Comparison of ENCODE assay signal across 25 cellular contexts in the genomic region with DNA sequence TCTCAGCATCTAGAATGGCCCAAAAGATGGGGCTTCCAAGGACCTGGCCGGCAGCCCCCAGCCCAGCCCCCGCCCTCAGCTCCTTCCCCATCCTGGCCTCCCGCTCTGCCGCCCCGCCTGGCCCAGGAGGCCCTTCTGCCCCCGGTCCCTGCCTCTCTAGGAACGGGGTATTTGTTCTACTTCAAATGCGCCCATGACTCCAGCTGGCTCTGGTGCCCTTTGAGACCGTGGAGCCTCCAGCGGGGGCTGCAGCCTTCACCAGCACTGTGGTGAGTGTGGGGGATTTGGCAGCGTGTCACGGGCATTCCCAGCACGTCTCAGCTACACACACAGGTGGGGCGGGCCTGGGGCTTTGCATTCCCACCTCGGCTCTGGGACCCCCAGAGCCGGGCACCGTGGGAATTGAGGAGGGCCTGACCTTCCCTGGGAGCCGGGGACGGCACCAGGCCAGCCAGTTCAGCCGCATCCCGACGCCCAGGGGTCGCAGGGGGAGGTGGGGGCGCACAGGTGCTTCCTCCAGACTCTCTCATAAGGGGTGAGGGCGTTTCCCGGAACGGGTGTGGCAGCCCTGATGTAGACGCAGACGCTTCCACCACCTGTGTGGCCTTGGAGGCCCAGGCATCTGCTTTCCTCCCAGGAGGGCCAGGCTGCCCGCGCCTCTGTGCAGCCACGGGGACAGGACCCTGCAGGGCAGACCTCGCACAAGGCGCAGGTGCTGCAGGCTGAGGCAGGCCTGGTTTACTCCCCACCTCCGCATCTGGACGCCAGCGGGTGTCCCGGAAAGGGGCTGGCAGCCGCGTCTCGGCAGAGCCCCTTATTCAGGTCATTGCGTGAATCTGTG. TPM values are rescaled to one million over a fixed set of nuclear protein-coding genes. Genes with fewer than 3 reads are reported as not detected.
DNase-seq lines count a peak whose midpoint lies in the region; ATAC-seq, FAIRE-seq and TF ChIP-seq lines count a peak whose summit lies in the region.
"Had no signal": no experiment of that assay in that cellular context is flagged by ENCODE, and none has a peak within 500 bp of the region (broad histone marks: within the 10 kb centered on the region; RNA-seq: fewer than 3 reads in every experiment).

No MANE protein-coding gene starts in this region.

- BruUV-seq in HepG2 (replicated peaks; lab: Mats Ljungman, UMichigan) = no TSS peak

- in situ Hi-C loops in HepG2 (cut with HindIII; ENCODE audit: extremely low pct_ligation_motif_present, low pct_unique_long_range_greater_than_20kb) = no loop called here

- H3K79me2 ChIP-seq in HepG2 (ENCODE audit: insufficient read depth, low read length) (no peaks in the 10 kb centered on the region), smooth muscle cell (ENCODE audit: low read depth) (no peaks in the 10 kb centered on the region)

- CTCF ChIA-PET in HepG2 (lab: Yijun Ruan, JAX; ENCODE audit: low intra/inter-chr PET ratio, low total read pairs) = no interaction called here

- no peak for TF ChIP-seq EP300 in HepG2 (IDR thresholded peaks at IDR 0.05; ENCODE audit: low read depth in 2 of 2, low read length in 2 of 2)
- TF ChIP-seq EP300 in HepG2 (CRISPR knock-in tag; IDR thresholded peaks at IDR 0.05; ENCODE audit: borderline replicate concordance) = no peak

- TF ChIP-seq CTCF in HepG2 (CRISPR knock-in tag; IDR thresholded peaks at IDR 0.05) (no peak), tibial artery (IDR thresholded peaks at IDR 0.05) (no peak), testis (IDR thresholded peaks at IDR 0.05) (no peak), smooth muscle cell (IDR thresholded peaks at IDR 0.05; ENCODE audit: borderline replicate concordance, insufficient read depth, poor library complexity, severe bottlenecking) (no peak)

- peaks cover 6% of the 10 kb centered on the region; the same call in 1 of the 2 replicates for H3K4me1 ChIP-seq in HepG2 (ENCODE audit: insufficient read depth, low read length)
- no peaks in the 10 kb centered on the region for H3K4me1 ChIP-seq in tibial artery
- H3K4me1 ChIP-seq in testis = no peaks in the 10 kb centered on the region
- H3K4me1 ChIP-seq in smooth muscle cell (ENCODE audit: low read depth) = no peaks in the 10 kb centered on the region
- H3K4me1 ChIP-seq: psoas muscle had no signal

- H4K20me1 ChIP-seq in HepG2 (ENCODE audit: insufficient read depth, low read length) (no peaks in the 10 kb centered on the region), smooth muscle cell (ENCODE audit: low read depth) (no peaks in the 10 kb centered on the region)

- peaks cover 9% of the 10 kb centered on the region for H3K9me3 Mint-ChIP-seq in activated naive CD8-positive, alpha-beta T cell treated with anti-CD3 and anti-CD28 coated beads, Interleukin-2, amount 10 ng/mL, durations not matched to agents 7 days and 5 days
- peaks cover 13% of the 10 kb centered on the region for H3K9me3 Mint-ChIP-seq in activated naive CD8-positive, alpha-beta T cell treated with anti-CD3 and anti-CD28 coated beads for 36 hours

- peaks cover 0 to 20% of the 10 kb centered on the region in 2 experiments; a peak in 3 of 5 replicates for H3K27me3 ChIP-seq in HepG2 (ENCODE audit: control insufficient read depth in 1 of 2, insufficient read depth in 2 of 2, low read length in 2 of 2)
- peaks cover 0 to 31% of the 10 kb centered on the region in 2 donors for H3K27me3 ChIP-seq in tibial artery
- H3K27me3 ChIP-seq in testis = no peaks in the 10 kb centered on the region
- H3K27me3 ChIP-seq in smooth muscle cell (ENCODE audit: low read depth) = no peaks in the 10 kb centered on the region

- H3K9ac ChIP-seq in HepG2 (ENCODE audit: insufficient read depth, low read depth, low read length) (no peak overlapping the region), smooth muscle cell (ENCODE audit: low read depth) (no peak overlapping the region)
- H3K9ac ChIP-seq: GM23248 had no signal

- H3K36me3 ChIP-seq in HepG2 (replicated peaks in 1 of 2; ENCODE audit: control insufficient read depth in 1 of 2, insufficient read depth in 2 of 2, low read length in 2 of 2) (no peaks in the 10 kb centered on the region), tibial artery (no peaks in the 10 kb centered on the region), testis (ENCODE audit: low read depth, missing control alignments) (no peaks in the 10 kb centered on the region), smooth muscle cell (ENCODE audit: low read depth) (no peaks in the 10 kb centered on the region)

- H3K4me1 Mint-ChIP-seq in activated naive CD8-positive, alpha-beta T cell treated with anti-CD3 and anti-CD28 coated beads, Interleukin-2, amount 10 ng/mL, durations not matched to agents 7 days and 5 days = no peaks in the 10 kb centered on the region
- H3K4me1 Mint-ChIP-seq in activated naive CD8-positive, alpha-beta T cell treated with anti-CD3 and anti-CD28 coated beads for 36 hours = peaks cover 7% of the 10 kb centered on the region
- H3K4me1 Mint-ChIP-seq: memory B cell had no signal

- no peaks in the 10 kb centered on the region for H3K36me3 Mint-ChIP-seq in activated naive CD8-positive, alpha-beta T cell treated with anti-CD3 and anti-CD28 coated beads, Interleukin-2, amount 10 ng/mL, durations not matched to agents 7 days and 5 days
- no peaks in the 10 kb centered on the region for H3K36me3 Mint-ChIP-seq in activated naive CD8-positive, alpha-beta T cell treated with anti-CD3 and anti-CD28 coated beads for 36 hours
- H3K36me3 Mint-ChIP-seq: CD8-positive, alpha-beta T cell had no signal

- TF ChIP-seq RAD21 in HepG2 (CRISPR knock-in tag; IDR thresholded peaks at IDR 0.05) = no peak

- FAIRE-seq in HepG2 (lab: Jason Lieb, UNC) = no peak
- FAIRE-seq: GM18507 had no signal

- ATAC-seq in activated naive CD8-positive, alpha-beta T cell treated with anti-CD3 and anti-CD28 coated beads, Interleukin-2, amount 10 ng/mL, durations not matched to agents 7 days and 5 days (ENCODE audit: low read depth) = no peak
- peak; percentile 6; the same call in 1 of the 3 replicates for ATAC-seq in HepG2
- ATAC-seq: CD8-positive, alpha-beta T cell; effector memory CD8-positive, alpha-beta T cell had no signal

- no peak overlapping the region for H3K27ac Mint-ChIP-seq in activated naive CD8-positive, alpha-beta T cell treated with anti-CD3 and anti-CD28 coated beads, Interleukin-2, amount 10 ng/mL, durations not matched to agents 7 days and 5 days
- no peak overlapping the region for H3K27ac Mint-ChIP-seq in activated naive CD8-positive, alpha-beta T cell treated with anti-CD3 and anti-CD28 coated beads for 36 hours
- H3K27ac Mint-ChIP-seq: activated T-helper 2 cell treated with anti-CD3 and anti-CD28 coated beads, Interferon-gamma antibody, Interleukin-2, Interleukin-4, amounts not matched to agents 10 μg/mL and 5 μg/mL and 100 μg/mL, durations not matched to agents 14 hours and 24 hours and 36 hours; CD8-positive, alpha-beta T cell; memory B cell; nephron progenitor cell had no signal

- H2AFZ ChIP-seq in HepG2 (ENCODE audit: low read length) = no peak overlapping the region
- H2AFZ ChIP-seq in smooth muscle cell (ENCODE audit: low read depth) = no peak overlapping the region
- H2AFZ ChIP-seq: GM23248 had no signal

- H3K9me3 ChIP-seq in HepG2 (ENCODE audit: low read length) = no peaks in the 10 kb centered on the region
- H3K9me3 ChIP-seq in tibial artery = peaks cover 0 to 18% (median 7%) of the 10 kb centered on the region in 3 donors
- H3K9me3 ChIP-seq in testis = no peaks in the 10 kb centered on the region
- no peaks in the 10 kb centered on the region for H3K9me3 ChIP-seq in smooth muscle cell (replicated peaks; ENCODE audit: low read depth)

- H3F3A ChIP-seq in smooth muscle cell (ENCODE audit: low read depth) = no peaks in the 10 kb centered on the region

- intact Hi-C loops in HepG2 (cut with micrococcal nuclease; ENCODE audit: unreplicated experiment) (no loop called here), tibial artery (cut with DNase I; ENCODE audit: low total_unique reads) (no loop called here), testis (cut with DNase I; ENCODE audit: low total_unique reads) (no loop called here)

- H3K4me3 ChIP-seq in HepG2 (replicated peaks in 1 of 3; ENCODE audit: insufficient read depth in 1 of 3, low read depth in 2 of 3, low read length in 3 of 3) = no peak overlapping the region
- no peak overlapping the region for H3K4me3 ChIP-seq in tibial artery
- H3K4me3 ChIP-seq in testis = no peak overlapping the region
- no peak overlapping the region for H3K4me3 ChIP-seq in smooth muscle cell
- H3K4me3 ChIP-seq: GM23248, psoas muscle had no signal

- peaks cover 6% of the 10 kb centered on the region for H3K27me3 Mint-ChIP-seq in activated naive CD8-positive, alpha-beta T cell treated with anti-CD3 and anti-CD28 coated beads, Interleukin-2, amount 10 ng/mL, durations not matched to agents 7 days and 5 days
- no peaks in the 10 kb centered on the region for H3K27me3 Mint-ChIP-seq in activated naive CD8-positive, alpha-beta T cell treated with anti-CD3 and anti-CD28 coated beads for 36 hours
- H3K27me3 Mint-ChIP-seq: central memory CD8-positive, alpha-beta T cell; memory B cell had no signal

- no peak overlapping the region for H3K4me3 Mint-ChIP-seq in activated naive CD8-positive, alpha-beta T cell treated with anti-CD3 and anti-CD28 coated beads, Interleukin-2, amount 10 ng/mL, durations not matched to agents 7 days and 5 days
- H3K4me3 Mint-ChIP-seq in activated naive CD8-positive, alpha-beta T cell treated with anti-CD3 and anti-CD28 coated beads for 36 hours = no peak overlapping the region
- H3K4me3 Mint-ChIP-seq: CD8-positive, alpha-beta T cell; central memory CD8-positive, alpha-beta T cell; effector memory CD8-positive, alpha-beta T cell; memory B cell had no signal

- TF ChIP-seq POLR2A in HepG2 (IDR thresholded peaks at IDR 0.05; ENCODE audit: insufficient read depth in 1 of 2, low read depth in 2 of 2, low read length in 2 of 2) = no peak
- no peak for TF ChIP-seq POLR2A in testis (IDR thresholded peaks at IDR 0.05)

- H3K4me2 ChIP-seq in HepG2 (ENCODE audit: low read depth, low read length) (no peak overlapping the region), smooth muscle cell (no peak overlapping the region)

- POLR2A ChIA-PET in activated naive CD8-positive, alpha-beta T cell treated with anti-CD3 and anti-CD28 coated beads, Interleukin-2, amount 10 ng/mL, durations not matched to agents 7 days and 5 days (lab: Charles Lee) = no interaction called here
- POLR2A ChIA-PET in HepG2 (lab: Yijun Ruan, JAX) = no interaction called here

- peak; percentile 24 for DNase-seq in activated naive CD8-positive, alpha-beta T cell treated with anti-CD3 and anti-CD28 coated beads, Interleukin-2, amount 10 ng/mL, durations not matched to agents 7 days and 5 days
- DNase-seq in activated naive CD8-positive, alpha-beta T cell treated with anti-CD3 and anti-CD28 coated beads for 36 hours = no peak
- DNase-seq in NCI-H748 treated with DMSO at 0.1 percent for 48 hours (lab: John Stamatoyannopoulos, UW) = peak; percentile 47
- DNase-seq in HepG2 (ENCODE audit: low spot score) = no peak
- DNase-seq in tibial artery = peak; percentile 14 to 54
- no peak for DNase-seq in dermis blood vessel endothelial cell
- DNase-seq in testis = no peak
- DNase-seq in smooth muscle cell (lab: John Stamatoyannopoulos, UW; ENCODE audit: unreplicated experiment) = no peak
- DNase-seq: DND-41; effector memory CD8-positive, alpha-beta T cell; GM23248; NCI-H1436; NCI-H226; nephron progenitor cell; SHP77; stimulated activated naive CD4-positive, alpha-beta T cell treated with Interleukin-2 at 50 U/mL for 16 hours; T-helper 1 cell had no signal

- WGBS in HepG2 (ENCODE audit: low lambda C conversion rate) = 45% methylated on average over 8 of the region's 42 CpGs
- 80 to 86% methylated on average over 21 to 42 of the region's 42 CpGs for WGBS in testis, 2 donors
- 92% methylated on average over 41 of the region's 42 CpGs for WGBS in smooth muscle cell (ENCODE audit: low lambda C conversion rate)

- H3K27ac ChIP-seq in HepG2 (ENCODE audit: extremely low read length, insufficient read depth, low read length) (no peak overlapping the region), tibial artery (no peak overlapping the region), testis (no peak overlapping the region), smooth muscle cell (ENCODE audit: low read depth) (no peak overlapping the region)
- H3K27ac ChIP-seq: GM23248, psoas muscle had no signal

RNA-seq across cellular contexts. Expression of a gene that starts 0.9 kb away (rescaled TPM):
- not detected for total RNA-seq in activated naive CD8-positive, alpha-beta T cell treated with anti-CD3 and anti-CD28 coated beads, Interleukin-2, amount 10 ng/mL, durations not matched to agents 7 days and 5 days
- total RNA-seq in activated naive CD8-positive, alpha-beta T cell treated with anti-CD3 and anti-CD28 coated beads for 36 hours = not detected
- total RNA-seq in HepG2 (2016; rRNA removed; fragmentation: Illumina TruSeq; extraction: Trizol) (not detected in 2 replicates), dermis blood vessel endothelial cell (not detected in 2 replicates), testis (not detected), smooth muscle cell (not detected in 2 replicates)
- not detected in 2 replicates for total RNA-seq in HepG2 (2016; cell fraction: cytosol; rRNA removed; fragmentation: Illumina TruSeq; extraction: Trizol; ENCODE audit: low read depth)
- not detected in 2 replicates for total RNA-seq in HepG2 (2016; cell fraction: insoluble cytoplasmic fraction; rRNA removed; fragmentation: Illumina TruSeq; extraction: Trizol)
- total RNA-seq in HepG2 (2016; cell fraction: membrane; rRNA removed; fragmentation: Illumina TruSeq; extraction: Trizol) = not detected in 2 replicates
- not detected in 2 replicates for total RNA-seq in HepG2 (2016; cell fraction: nucleus; rRNA removed; fragmentation: Illumina TruSeq; extraction: Trizol)
- polyA plus RNA-seq in HepG2 (2011; rRNA removed) (not detected in 2 replicates), testis (ENCODE audit: insufficient read depth, low read depth, low replicate concordance) (not detected), smooth muscle cell (not detected in 2 replicates)
- polyA plus RNA-seq in HepG2 (2011; cell fraction: cytosol; rRNA removed) = not detected in 2 replicates
- polyA plus RNA-seq in HepG2 (2011; cell fraction: nucleus; rRNA removed) = not detected in 2 replicates
- not detected in 2 replicates for polyA plus RNA-seq in HepG2 (2012)
- not detected in 2 replicates for polyA plus RNA-seq in HepG2 (2016; cell fraction: cytosol; fragmentation: Illumina TruSeq; extraction: Trizol; ENCODE audit: low read depth)
- polyA plus RNA-seq in HepG2 (2016; cell fraction: insoluble cytoplasmic fraction; fragmentation: Illumina TruSeq; extraction: Trizol; ENCODE audit: low read depth) = not detected in 2 replicates
- polyA plus RNA-seq in HepG2 (2016; cell fraction: membrane; fragmentation: Illumina TruSeq; extraction: Trizol; ENCODE audit: low read depth) = not detected in 2 replicates
- not detected in 2 replicates for polyA plus RNA-seq in HepG2 (2016; cell fraction: nucleus; fragmentation: Illumina TruSeq; extraction: Trizol; ENCODE audit: insufficient read depth, low read depth)
- polyA minus RNA-seq in HepG2 (2011; rRNA and poly(A)+ RNA removed; ENCODE audit: low replicate concordance) = not detected in 2 replicates
- polyA minus RNA-seq in HepG2 (2011; cell fraction: cytosol; rRNA and poly(A)+ RNA removed) = not detected in 2 replicates
- polyA minus RNA-seq in HepG2 (2011; cell fraction: nucleus; rRNA and poly(A)+ RNA removed) = not detected in 2 replicates
- total RNA-seq: activated CD8-positive, alpha-beta memory T cell treated with anti-CD3 and anti-CD28 coated beads for 36 hours; activated T-helper 2 cell treated with anti-CD3 and anti-CD28 coated beads, Interferon-gamma antibody, Interleukin-2, Interleukin-4, amounts not matched to agents 10 μg/mL and 5 μg/mL and 100 μg/mL, durations not matched to agents 14 hours and 24 hours and 36 hours; CD8-positive, alpha-beta T cell; GM23248; psoas muscle had no signal
- polyA plus RNA-seq: AG04450, GM23248 had no signal

RNA-seq across cellular contexts. Expression of a gene that starts 10.0 kb away (rescaled TPM):
- total RNA-seq in activated naive CD8-positive, alpha-beta T cell treated with anti-CD3 and anti-CD28 coated beads, Interleukin-2, amount 10 ng/mL, durations not matched to agents 7 days and 5 days = not detected
- total RNA-seq in activated naive CD8-positive, alpha-beta T cell treated with anti-CD3 and anti-CD28 coated beads for 36 hours = not detected
- total RNA-seq in HepG2 (2016; rRNA removed; fragmentation: Illumina TruSeq; extraction: Trizol) = 0.07 TPM in 1 of 2 replicates, not detected in the other
- total RNA-seq in HepG2 (2016; cell fraction: cytosol; rRNA removed; fragmentation: Illumina TruSeq; extraction: Trizol; ENCODE audit: low read depth) = 0.09 and 0.20 TPM in 2 replicates
- total RNA-seq in HepG2 (2016; cell fraction: insoluble cytoplasmic fraction; rRNA removed; fragmentation: Illumina TruSeq; extraction: Trizol) = not detected in 2 replicates
- total RNA-seq in HepG2 (2016; cell fraction: membrane; rRNA removed; fragmentation: Illumina TruSeq; extraction: Trizol) = 0.06 TPM in 1 of 2 replicates, not detected in the other
- total RNA-seq in HepG2 (2016; cell fraction: nucleus; rRNA removed; fragmentation: Illumina TruSeq; extraction: Trizol) = 0.16 and 0.19 TPM in 2 replicates
- polyA plus RNA-seq in HepG2 (2011; rRNA removed) = 0.03 and 0.12 TPM in 2 replicates
- 0.04 and 0.06 TPM in 2 replicates for polyA plus RNA-seq in HepG2 (2011; cell fraction: cytosol; rRNA removed)
- 0.21 and 0.24 TPM in 2 replicates for polyA plus RNA-seq in HepG2 (2011; cell fraction: nucleus; rRNA removed)
- not detected in 2 replicates for polyA plus RNA-seq in HepG2 (2012)
- 0.03 TPM in 2 replicates for polyA plus RNA-seq in HepG2 (2016; cell fraction: cytosol; fragmentation: Illumina TruSeq; extraction: Trizol; ENCODE audit: low read depth)
- polyA plus RNA-seq in HepG2 (2016; cell fraction: insoluble cytoplasmic fraction; fragmentation: Illumina TruSeq; extraction: Trizol; ENCODE audit: low read depth) = not detected in 2 replicates
- polyA plus RNA-seq in HepG2 (2016; cell fraction: membrane; fragmentation: Illumina TruSeq; extraction: Trizol; ENCODE audit: low read depth) = not detected in 2 replicates
- 0.13 TPM in 1 of 2 replicates, not detected in the other for polyA plus RNA-seq in HepG2 (2016; cell fraction: nucleus; fragmentation: Illumina TruSeq; extraction: Trizol; ENCODE audit: insufficient read depth, low read depth)
- polyA minus RNA-seq in HepG2 (2011; rRNA and poly(A)+ RNA removed; ENCODE audit: low replicate concordance) = 0.06 TPM in 1 of 2 replicates, not detected in the other
- not detected in 2 replicates for polyA minus RNA-seq in HepG2 (2011; cell fraction: cytosol; rRNA and poly(A)+ RNA removed)
- 0.12 and 0.13 TPM in 2 replicates for polyA minus RNA-seq in HepG2 (2011; cell fraction: nucleus; rRNA and poly(A)+ RNA removed)
- total RNA-seq in dermis blood vessel endothelial cell = not detected in 2 replicates
- total RNA-seq in testis = 1 to 10 TPM in 1 of 2 donors, under 1 TPM in 1; 0.87 to 2.1 TPM
- 0.55 TPM for polyA plus RNA-seq in testis (ENCODE audit: insufficient read depth, low read depth, low replicate concordance)
- not detected in 2 replicates for total RNA-seq in smooth muscle cell
- not detected in 2 replicates for polyA plus RNA-seq in smooth muscle cell
- total RNA-seq: CD8-positive, alpha-beta T cell; GM23248 had no signal
- polyA plus RNA-seq: AG04450, GM23248, psoas muscle had no signal

Comparison
In these comparisons a context has a peak if more than half of its experiments do, and no peak if none do; other contexts are left out.
1. DNase-seq: peak in activated naive CD8-positive, alpha-beta T cell treated with anti-CD3 and anti-CD28 coated beads, Interleukin-2, amount 10 ng/mL, durations not matched to agents 7 days and 5 days (single experiment), NCI-H748 treated with DMSO at 0.1 percent for 48 hours (single experiment) and tibial artery (2 of 2); none in activated naive CD8-positive, alpha-beta T cell treated with anti-CD3 and anti-CD28 coated beads for 36 hours (single experiment), HepG2 (single experiment), dermis blood vessel endothelial cell (single experiment), testis (single experiment) and smooth muscle cell (single experiment).